11 cellular contexts compared by ENCODE assay signal in genomic region chr14:22978873-22979671, GRCh38. TPM values are rescaled to one million over a fixed set of nuclear protein-coding genes. Genes with fewer than 3 reads are reported as not detected.
DNase-seq lines count a peak whose midpoint lies in the region; ATAC-seq and TF ChIP-seq lines count a peak whose summit lies in the region.
"Had no signal": no experiment of that assay in that cellular context is flagged by ENCODE, and none has a peak within 500 bp of the region (broad histone marks: within the 10 kb centered on the region; RNA-seq: fewer than 3 reads in every experiment).

No MANE protein-coding gene starts in this region.

- H3K4me1 ChIP-seq in HEK293 (ENCODE audit: control insufficient read depth, insufficient read depth, low read length) = peaks cover 33% of the 10 kb centered on the region
- H3K4me1 ChIP-seq in left lung = peaks cover 32 to 62% of the 10 kb centered on the region in 2 donors
- H3K4me1 ChIP-seq in thymus (ENCODE audit: control insufficient read depth, insufficient read depth, low read length) = peaks cover 11% of the 10 kb centered on the region

- H3K4me1 Mint-ChIP-seq in activated CD4-positive, alpha-beta T cell treated with anti-CD3 and anti-CD28 coated beads for 36 hours = peaks cover 7% of the 10 kb centered on the region

- no peak overlapping the region for H3K4me3 ChIP-seq in HEK293 (ENCODE audit: low read depth, low read length)
- H3K4me3 ChIP-seq in astrocyte of the cerebellum (ENCODE audit: low read depth, low read length) = peak overlapping the region; percentile 91
- peak overlapping the region in 1 of 2 donors; percentile 69 for H3K4me3 ChIP-seq in left lung
- H3K4me3 ChIP-seq in thymus (ENCODE audit: low read length) = no peak overlapping the region

- DNase-seq in astrocyte of the cerebellum (ENCODE audit: low read depth) (no peak), left lung (no peak), NCI-H2107 treated with DMSO at 0.1 percent for 48 hours (lab: John Stamatoyannopoulos, UW; ENCODE audit: unreplicated experiment) (no peak), NOMO-1 treated with dmso at 0.1 percent for 144 hours (lab: John Stamatoyannopoulos, UW; ENCODE audit: unreplicated experiment) (no peak)
- no peak for DNase-seq in activated CD4-positive, alpha-beta T cell treated with anti-CD3 and anti-CD28 coated beads for 36 hours
- DNase-seq: psoas muscle, substantia nigra had no signal

- TF ChIP-seq CTCF in HEK293 (tag by site-specific recombination; IDR thresholded peaks at IDR 0.05) (no peak), astrocyte of the cerebellum (IDR thresholded peaks at IDR 0.05; ENCODE audit: low read depth, low read length, missing control alignments) (no peak), left lung (IDR thresholded peaks at IDR 0.05) (no peak)

- no peaks in the 10 kb centered on the region for H3K27me3 Mint-ChIP-seq in activated CD4-positive, alpha-beta T cell treated with anti-CD3 and anti-CD28 coated beads for 36 hours

- ATAC-seq in left lung (no peak), GM21447 (IDR thresholded peaks at IDR 0.05; ENCODE audit: unreplicated experiment) (no peak)
- ATAC-seq in activated CD4-positive, alpha-beta T cell treated with anti-CD3 and anti-CD28 coated beads for 36 hours = no peak
- ATAC-seq: psoas muscle had no signal

- H3K27ac ChIP-seq in HEK293 (ENCODE audit: extremely low read depth, low read depth, low read length) = no peak overlapping the region; the same call in 1 of the 2 replicates
- peak overlapping the region; percentile 67 to 70 for H3K27ac ChIP-seq in left lung
- peak overlapping the region; percentile 31 for H3K27ac ChIP-seq in thymus (ENCODE audit: low read depth)
- H3K27ac ChIP-seq: KMS-11, psoas muscle had no signal

- H3K9me3 ChIP-seq in HEK293 (ENCODE audit: control insufficient read depth, insufficient read depth, low read depth, low read length) = no peaks in the 10 kb centered on the region
- H3K9me3 ChIP-seq in left lung = no peaks in the 10 kb centered on the region
- H3K9me3 ChIP-seq in thymus (ENCODE audit: control insufficient read depth) = no peaks in the 10 kb centered on the region
- H3K9me3 ChIP-seq: psoas muscle had no signal

- peaks cover 0 to 22% of the 10 kb centered on the region in 2 experiments; a peak in 2 of 3 replicates for H3K36me3 ChIP-seq in HEK293 (ENCODE audit: control insufficient read depth in 2 of 2, insufficient read depth in 1 of 2, low read length in 2 of 2)
- no peaks in the 10 kb centered on the region for H3K36me3 ChIP-seq in left lung
- H3K36me3 ChIP-seq in thymus (ENCODE audit: control insufficient read depth, insufficient read depth) = peaks cover 7% of the 10 kb centered on the region

- intact Hi-C loops in left lung (cut with DNase I) = no loop called here
- intact Hi-C loops in activated CD4-positive, alpha-beta T cell treated with anti-CD3 and anti-CD28 coated beads for 36 hours (cut with DNase I, micrococcal nuclease) = no loop called here

- H3K4me3 Mint-ChIP-seq in activated CD4-positive, alpha-beta T cell treated with anti-CD3 and anti-CD28 coated beads for 36 hours = no peak overlapping the region

- no peaks in the 10 kb centered on the region for H3K36me3 Mint-ChIP-seq in activated CD4-positive, alpha-beta T cell treated with anti-CD3 and anti-CD28 coated beads for 36 hours (ENCODE audit: low read depth)

- in situ Hi-C loops in astrocyte of the cerebellum (cut with HindIII; ENCODE audit: low sequenced_read_pairs) = no loop called here

- no peak overlapping the region for H3K27ac Mint-ChIP-seq in activated CD4-positive, alpha-beta T cell treated with anti-CD3 and anti-CD28 coated beads for 36 hours

- peaks cover 7 to 43% of the 10 kb centered on the region in 2 donors for H3K27me3 ChIP-seq in left lung
- peaks cover 18% of the 10 kb centered on the region for H3K27me3 ChIP-seq in thymus (ENCODE audit: control insufficient read depth, insufficient read depth)

- CTCF ChIA-PET in HEK293 (lab: Yijun Ruan, JAX) = interaction anchor here (0.6 to 1.7 kb wide), 5 partner anchors 12 to 679 kb away, joined by 3 to 4 read pairs (median 3); no protein-coding TSS in a partner anchor
- CTCF ChIA-PET in activated CD4-positive, alpha-beta T cell treated with anti-CD3 and anti-CD28 coated beads for 36 hours (lab: Charles Lee) = interaction anchor here (0.6 to 18.1 kb wide), 4 partner anchors 8 to 144 kb away, joined by 3 to 751 read pairs (median 19); partner anchors contain the start of gene CDH24

- no peaks in the 10 kb centered on the region for H3K9me3 Mint-ChIP-seq in activated CD4-positive, alpha-beta T cell treated with anti-CD3 and anti-CD28 coated beads for 36 hours (ENCODE audit: low read depth)

- POLR2A ChIA-PET in HEK293 (lab: Yijun Ruan, JAX) = interaction anchor here (1.6 to 2.6 kb wide), 3 partner anchors 23 to 83 kb away, joined by 6 to 26 read pairs (median 8); partner anchors contain the start of gene HAUS4
- POLR2A ChIA-PET in activated CD4-positive, alpha-beta T cell treated with anti-CD3 and anti-CD28 coated beads for 36 hours (lab: Charles Lee) = no interaction called here

- WGBS in thymus = 93% methylated on average over 7 of the region's 7 CpGs

TF ChIP-seq in HEK293, 187 proteins besides CTCF, POLR2A, EP300 and RAD21 (continues in another document):
- no peak for TF ChIP-seq ZNF248 (tag by site-specific recombination; IDR thresholded peaks at IDR 0.05)
- no peak for TF ChIP-seq ZBTB8A (tag by site-specific recombination; IDR thresholded peaks at IDR 0.05)
- TF ChIP-seq TCF7L2 (IDR thresholded peaks at IDR 0.05; ENCODE audit: borderline replicate concordance, low read depth, low read length) = no peak
- no peak for TF ChIP-seq ZNF768 (tag by site-specific recombination; IDR thresholded peaks at IDR 0.05)
- TF ChIP-seq ZNF416 (tag by site-specific recombination; IDR thresholded peaks at IDR 0.05) = no peak
- TF ChIP-seq, protein P1, sequence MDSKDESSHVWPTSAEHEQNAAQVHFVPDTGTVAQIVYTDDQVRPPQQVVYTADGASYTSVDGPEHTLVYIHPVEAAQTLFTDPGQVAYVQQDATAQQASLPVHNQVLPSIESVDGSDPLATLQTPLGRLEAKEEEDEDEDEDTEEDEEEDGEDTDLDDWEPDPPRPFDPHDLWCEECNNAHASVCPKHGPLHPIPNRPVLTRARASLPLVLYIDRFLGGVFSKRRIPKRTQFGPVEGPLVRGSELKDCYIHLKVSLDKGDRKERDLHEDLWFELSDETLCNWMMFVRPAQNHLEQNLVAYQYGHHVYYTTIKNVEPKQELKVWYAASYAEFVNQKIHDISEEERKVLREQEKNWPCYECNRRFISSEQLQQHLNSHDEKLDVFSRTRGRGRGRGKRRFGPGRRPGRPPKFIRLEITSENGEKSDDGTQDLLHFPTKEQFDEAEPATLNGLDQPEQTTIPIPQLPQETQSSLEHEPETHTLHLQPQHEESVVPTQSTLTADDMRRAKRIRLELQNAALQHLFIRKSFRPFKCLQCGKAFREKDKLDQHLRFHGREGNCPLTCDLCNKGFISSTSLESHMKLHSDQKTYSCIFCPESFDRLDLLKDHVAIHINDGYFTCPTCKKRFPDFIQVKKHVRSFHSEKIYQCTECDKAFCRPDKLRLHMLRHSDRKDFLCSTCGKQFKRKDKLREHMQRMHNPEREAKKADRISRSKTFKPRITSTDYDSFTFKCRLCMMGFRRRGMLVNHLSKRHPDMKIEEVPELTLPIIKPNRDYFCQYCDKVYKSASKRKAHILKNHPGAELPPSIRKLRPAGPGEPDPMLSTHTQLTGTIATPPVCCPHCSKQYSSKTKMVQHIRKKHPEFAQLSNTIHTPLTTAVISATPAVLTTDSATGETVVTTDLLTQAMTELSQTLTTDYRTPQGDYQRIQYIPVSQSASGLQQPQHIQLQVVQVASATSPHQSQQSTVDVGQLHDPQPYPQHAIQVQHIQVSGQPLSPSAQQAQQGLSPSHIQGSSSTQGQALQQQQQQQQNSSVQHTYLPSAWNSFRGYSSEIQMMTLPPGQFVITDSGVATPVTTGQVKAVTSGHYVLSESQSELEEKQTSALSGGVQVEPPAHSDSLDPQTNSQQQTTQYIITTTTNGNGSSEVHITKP (tag by site-specific recombination; IDR thresholded peaks at IDR 0.05) = peak; percentile 71
- TF ChIP-seq, protein P2, sequence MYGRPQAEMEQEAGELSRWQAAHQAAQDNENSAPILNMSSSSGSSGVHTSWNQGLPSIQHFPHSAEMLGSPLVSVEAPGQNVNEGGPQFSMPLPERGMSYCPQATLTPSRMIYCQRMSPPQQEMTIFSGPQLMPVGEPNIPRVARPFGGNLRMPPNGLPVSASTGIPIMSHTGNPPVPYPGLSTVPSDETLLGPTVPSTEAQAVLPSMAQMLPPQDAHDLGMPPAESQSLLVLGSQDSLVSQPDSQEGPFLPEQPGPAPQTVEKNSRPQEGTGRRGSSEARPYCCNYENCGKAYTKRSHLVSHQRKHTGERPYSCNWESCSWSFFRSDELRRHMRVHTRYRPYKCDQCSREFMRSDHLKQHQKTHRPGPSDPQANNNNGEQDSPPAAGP (tag by site-specific recombination; IDR thresholded peaks at IDR 0.05) = no peak
- no peak for TF ChIP-seq ZSCAN18 (tag by site-specific recombination; IDR thresholded peaks at IDR 0.05)
- TF ChIP-seq ZSCAN30 (tag by site-specific recombination; IDR thresholded peaks at IDR 0.05) = no peak
- no peak for TF ChIP-seq EGR2 (tag by site-specific recombination; IDR thresholded peaks at IDR 0.05; ENCODE audit: low read depth)

RNA-seq across cellular contexts. Expression of gene AJUBA, which starts 3.3 kb away (rescaled TPM):
- total RNA-seq in left lung = 10 to 100 TPM; 37.9 to 39.5 TPM
- 22.4 TPM for polyA plus RNA-seq in thymus
- total RNA-seq in activated CD4-positive, alpha-beta T cell treated with anti-CD3 and anti-CD28 coated beads for 36 hours = 1 to 10 TPM; 2.9 to 3.2 TPM

RNA-seq across cellular contexts. Expression of gene HAUS4, which starts 22.2 kb away (rescaled TPM):
- total RNA-seq in left lung = 10 to 100 TPM; 47.6 to 51.4 TPM
- 30.5 TPM for polyA plus RNA-seq in thymus
- total RNA-seq in activated CD4-positive, alpha-beta T cell treated with anti-CD3 and anti-CD28 coated beads for 36 hours = 10 to 100 TPM; 62.5 to 84.4 TPM

RNA-seq across cellular contexts. Expression of gene C14orf93, which starts 30.9 kb away (rescaled TPM):
- total RNA-seq in left lung = 1 to 10 TPM; 8.3 TPM
- 17.5 TPM for polyA plus RNA-seq in thymus
- 10 to 100 TPM; 10.7 to 11.5 TPM for total RNA-seq in activated CD4-positive, alpha-beta T cell treated with anti-CD3 and anti-CD28 coated beads for 36 hours

RNA-seq across cellular contexts. Expression of gene PRMT5, which starts 49.9 kb away (rescaled TPM):
- 10 to 100 TPM; 48.7 to 73.3 TPM for total RNA-seq in left lung
- polyA plus RNA-seq in thymus = 31.8 TPM
- 100 to 1,000 TPM; 121 to 151 TPM for total RNA-seq in activated CD4-positive, alpha-beta T cell treated with anti-CD3 and anti-CD28 coated beads for 36 hours

RNA-seq across cellular contexts. Expression of gene PSMB5, which starts 55.6 kb away (rescaled TPM):
- total RNA-seq in left lung = 100 to 1,000 TPM; 114 to 140 TPM
- 71.0 TPM for polyA plus RNA-seq in thymus
- total RNA-seq in activated CD4-positive, alpha-beta T cell treated with anti-CD3 and anti-CD28 coated beads for 36 hours = 100 to 1,000 TPM; 104 to 129 TPM

Comparison
In these comparisons a context has a peak if more than half of its experiments do, and no peak if none do; other contexts are left out.
1. RNA of gene AJUBA, which starts 3.3 kb away (total RNA-seq): 37.9 to 39.5 TPM in left lung; 2.9 to 3.2 TPM in activated CD4-positive, alpha-beta T cell treated with anti-CD3 and anti-CD28 coated beads for 36 hours; every median in the first group is over 4 times any median in the second.